ENCODE assay signal across 1 cellular context in genomic region chr1:201650608-201650933, GRCh38.
TF ChIP-seq lines count a peak whose summit lies in the region.

No MANE protein-coding gene starts in this region.

TF ChIP-seq in IMR-90, 13 proteins besides CTCF, POLR2A, EP300 and RAD21 (continued from another document):
- TF ChIP-seq ELK1 (IDR thresholded peaks at IDR 0.05; ENCODE audit: borderline replicate concordance, low read depth, low read length): no peak
- no peak for TF ChIP-seq USF2 (IDR thresholded peaks at IDR 0.05; ENCODE audit: low read depth, low read length)
- TF ChIP-seq BHLHE40 (IDR thresholded peaks at IDR 0.05; ENCODE audit: low read depth, low read length): no peak
